In the genomic region with DNA sequence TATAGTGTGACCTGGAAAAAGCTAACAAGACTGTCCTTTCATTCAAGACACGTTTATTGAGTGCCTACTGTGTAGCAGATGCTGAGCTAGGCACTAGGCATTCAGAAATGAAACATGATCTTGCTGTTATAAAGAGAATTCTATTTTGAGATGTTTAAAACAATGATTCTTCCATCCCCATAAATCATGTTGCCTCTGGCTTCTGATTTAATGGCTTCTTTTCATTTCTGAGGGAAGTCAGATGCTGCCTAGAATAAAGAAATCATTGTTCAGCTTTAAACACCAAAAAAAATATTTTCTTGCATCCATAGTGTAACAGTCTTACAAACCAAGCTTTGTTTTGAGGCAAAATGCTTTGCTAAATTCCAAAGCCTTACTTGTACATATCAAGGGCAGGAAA, we compare ENCODE assay signal across 20 cellular contexts.
"Had no signal": no experiment of that assay in that cellular context is flagged by ENCODE, and none has a peak within 500 bp of the region (broad histone marks: within the 10 kb centered on the region; RNA-seq: fewer than 3 reads in every experiment).

No MANE protein-coding gene starts in this region.

- H3K4me3 Mint-ChIP-seq: activated CD4-positive, alpha-beta T cell treated with anti-CD3 and anti-CD28 coated beads, Interleukin-2, amount 10 ng/mL, durations not matched to agents 7 days and 5 days; activated CD8-positive, alpha-beta T cell treated with anti-CD3 and anti-CD28 coated beads, Interleukin-2, amount 10 ng/mL, durations not matched to agents 7 days and 5 days; activated naive CD4-positive, alpha-beta T cell treated with anti-CD3 and anti-CD28 coated beads for 36 hours; activated T-cell treated with anti-CD3 and anti-CD28 coated beads, Interleukin-2, amount 50 U/mL, for 24 hours; neural crest cell had no signal

- H3K27me3 Mint-ChIP-seq: activated CD4-positive, alpha-beta T cell treated with anti-CD3 and anti-CD28 coated beads, Interleukin-2, amount 10 ng/mL, durations not matched to agents 7 days and 5 days; activated T-cell treated with anti-CD3 and anti-CD28 coated beads, Interleukin-2, amount 50 U/mL, for 24 hours had no signal

- H3K4me1 Mint-ChIP-seq: activated CD4-positive, alpha-beta T cell treated with anti-CD3 and anti-CD28 coated beads, Interleukin-2, amount 10 ng/mL, durations not matched to agents 7 days and 5 days had no signal

- H3K27ac ChIP-seq: body of pancreas, epithelial cell of prostate, right atrium auricular region, tibial nerve had no signal

- ATAC-seq: activated CD8-positive, alpha-beta T cell treated with anti-CD3 and anti-CD28 coated beads, Interleukin-2, amount 10 ng/mL, durations not matched to agents 7 days and 5 days; body of pancreas; left colon had no signal

- H3K27ac Mint-ChIP-seq: activated CD4-positive, alpha-beta T cell treated with anti-CD3 and anti-CD28 coated beads, Interleukin-2, amount 10 ng/mL, durations not matched to agents 7 days and 5 days; activated CD8-positive, alpha-beta T cell treated with anti-CD3 and anti-CD28 coated beads, Interleukin-2, amount 10 ng/mL, durations not matched to agents 7 days and 5 days; activated naive CD4-positive, alpha-beta T cell treated with anti-CD3 and anti-CD28 coated beads for 36 hours; activated T-cell treated with anti-CD3 and anti-CD28 coated beads, Interleukin-2, amount 50 U/mL, for 24 hours; progenitor cell of endocrine pancreas had no signal

- H3K4me1 ChIP-seq: body of pancreas, right atrium auricular region, tibial nerve had no signal

- DNase-seq: activated CD4-positive, alpha-beta T cell treated with anti-CD3 and anti-CD28 coated beads, Interleukin-2, amount 10 ng/mL, durations not matched to agents 7 days and 5 days; activated CD8-positive, alpha-beta T cell treated with anti-CD3 and anti-CD28 coated beads, Interleukin-2, amount 10 ng/mL, durations not matched to agents 7 days and 5 days; activated naive CD4-positive, alpha-beta T cell treated with anti-CD3 and anti-CD28 coated beads for 36 hours; activated T-cell treated with anti-CD3 and anti-CD28 coated beads, Interleukin-2, amount 50 U/mL, for 24 hours; body of pancreas; caudate nucleus; dorsolateral prefrontal cortex; glutamatergic neuron; islet precursor cell; left colon; stimulated activated CD4-positive, alpha-beta T cell treated with anti-CD3 and anti-CD28 coated beads, Interleukin-12 subunit alpha, Interleukin-12 subunit beta, amount 100 ng/mL, for 4 hours; stimulated activated CD4-positive, alpha-beta T cell treated with anti-CD3 and anti-CD28 coated beads, Interleukin-1b, Interleukin-23, amount 100 ng/mL, for 48 hours; stimulated activated CD8-positive, alpha-beta memory T cell treated with anti-CD3 and anti-CD28 coated beads, Interleukin-4, amount 100 ng/mL, for 48 hours; stimulated activated naive CD4-positive, alpha-beta T cell treated with Interleukin-2 at 50 U/mL for 16 hours; T1000 had no signal

- H3K9me3 ChIP-seq: body of pancreas, right atrium auricular region, tibial nerve had no signal

- H3K9me3 Mint-ChIP-seq: activated CD4-positive, alpha-beta T cell treated with anti-CD3 and anti-CD28 coated beads, Interleukin-2, amount 10 ng/mL, durations not matched to agents 7 days and 5 days; activated naive CD4-positive, alpha-beta T cell treated with anti-CD3 and anti-CD28 coated beads for 36 hours; neural crest cell had no signal

- H3K27me3 ChIP-seq: body of pancreas, right atrium auricular region, tibial nerve had no signal

- H3K36me3 ChIP-seq: right atrium auricular region, tibial nerve had no signal

- H3K4me3 ChIP-seq: body of pancreas, dorsolateral prefrontal cortex, right atrium auricular region, tibial nerve had no signal
